8 cellular contexts compared by ENCODE assay signal in the genomic region with DNA sequence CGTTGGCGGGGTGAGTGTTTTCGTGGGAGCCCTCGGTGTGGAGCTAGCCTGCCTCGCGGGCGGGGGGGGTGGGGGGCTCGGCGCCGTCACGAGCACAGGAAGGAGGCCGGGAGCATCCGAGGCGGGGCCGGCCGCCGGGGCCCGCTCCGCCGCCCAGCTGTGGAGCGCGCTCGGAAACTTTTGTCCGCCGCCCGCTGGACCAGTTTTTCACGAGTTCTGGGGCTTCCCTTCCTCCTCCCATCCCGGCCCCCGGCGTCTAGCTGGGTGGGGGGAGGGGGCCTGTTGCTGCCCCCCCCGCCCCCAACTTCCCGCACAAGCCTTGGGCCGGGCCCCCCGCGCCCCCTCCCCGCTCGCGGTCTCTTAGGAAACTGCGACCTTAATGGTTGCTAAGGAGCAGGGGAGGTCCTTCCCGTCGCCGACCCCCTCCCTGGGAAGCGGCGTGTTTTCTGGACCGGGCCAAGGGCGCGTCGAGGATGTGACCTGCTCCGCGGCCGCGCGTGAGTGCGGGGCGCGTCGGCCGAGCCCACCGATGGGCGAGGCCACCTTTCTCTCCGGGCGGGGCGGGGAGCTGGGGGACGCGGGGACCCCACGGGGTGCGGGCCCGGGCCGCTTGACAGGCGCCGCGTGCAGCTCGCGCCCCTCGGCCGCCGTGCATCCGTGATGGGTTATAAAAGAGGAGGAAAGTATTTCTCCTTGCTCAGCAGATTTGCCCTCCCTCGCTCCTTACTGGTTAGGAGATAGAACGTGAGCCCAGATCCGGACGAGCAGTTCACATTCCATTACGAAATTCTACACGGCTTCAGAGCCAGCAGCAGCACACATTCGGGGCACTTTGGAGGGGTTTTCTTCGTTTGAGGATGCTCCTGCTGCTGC. TPM values are rescaled to one million over a fixed set of nuclear protein-coding genes. Genes with fewer than 3 reads are reported as not detected.
DNase-seq lines count a peak whose midpoint lies in the region; ATAC-seq, FAIRE-seq and TF ChIP-seq lines count a peak whose summit lies in the region.

No MANE protein-coding gene starts in this region.

- H3K4me3 Mint-ChIP-seq in activated T-helper 17 cell treated with anti-CD3 and anti-CD28 coated beads, Interleukin-2, amount 50 U/mL, for 72 hours: peak overlapping the region; percentile 88
- H3K4me3 Mint-ChIP-seq in nephron progenitor cell: peak overlapping the region; percentile 89

- under 1% methylated on average over 86 of the region's 86 CpGs for WGBS in urinary bladder

- H3K27ac Mint-ChIP-seq in activated T-helper 17 cell treated with anti-CD3 and anti-CD28 coated beads, Interleukin-2, amount 50 U/mL, for 72 hours: peak overlapping the region; percentile 78
- peak overlapping the region; percentile 9 for H3K27ac Mint-ChIP-seq in nephron progenitor cell

- H3K9me3 ChIP-seq in OCI-LY3 (ENCODE audit: insufficient read depth, low read length): no peaks in the 10 kb centered on the region

- peak overlapping the region; percentile 99 for H3K9ac ChIP-seq in OCI-LY3 (ENCODE audit: low read length)

- peak; percentile 35 for DNase-seq in AG09309 (ENCODE audit: low read depth)
- DNase-seq in H54 (ENCODE audit: insufficient read length, low spot score): peak; percentile 49
- peak; percentile 84 for DNase-seq in fibroblast of pulmonary artery (ENCODE audit: low read depth)
- DNase-seq in nephron progenitor cell: peak; percentile 55

- H3K27me3 Mint-ChIP-seq in activated T-helper 17 cell treated with anti-CD3 and anti-CD28 coated beads, Interleukin-2, amount 50 U/mL, for 72 hours: no peaks in the 10 kb centered on the region
- peaks cover 5% of the 10 kb centered on the region for H3K27me3 Mint-ChIP-seq in nephron progenitor cell (ENCODE audit: low read depth, poor library complexity)

- H2AFZ ChIP-seq in OCI-LY3 (ENCODE audit: low read depth, low read length): no peak overlapping the region

- H3K4me2 ChIP-seq in OCI-LY3 (ENCODE audit: low read length): peak overlapping the region; percentile 86

- H3K4me1 Mint-ChIP-seq in activated T-helper 17 cell treated with anti-CD3 and anti-CD28 coated beads, Interleukin-2, amount 50 U/mL, for 72 hours: peaks cover 43% of the 10 kb centered on the region
- H3K4me1 Mint-ChIP-seq in nephron progenitor cell: peaks cover 60% of the 10 kb centered on the region

- H3K27ac ChIP-seq in OCI-LY3 (ENCODE audit: low read length): peak overlapping the region; percentile 82; the same call in 1 of the 2 replicates
- H3K27ac ChIP-seq in urinary bladder (ENCODE audit: low read depth): peak overlapping the region; percentile 92

- TF ChIP-seq CTCF in AG09309 (IDR thresholded peaks at IDR 0.05; ENCODE audit: control insufficient read depth, insufficient read depth, low read depth, low read length, missing control alignments) (no peak), OCI-LY3 (IDR thresholded peaks at IDR 0.05; ENCODE audit: low read depth, low read length) (no peak), fibroblast of pulmonary artery (IDR thresholded peaks at IDR 0.05; ENCODE audit: low read length, missing control alignments) (no peak), nephron progenitor cell (IDR thresholded peaks at IDR 0.05) (no peak)

- H3K4me1 ChIP-seq in OCI-LY3 (ENCODE audit: low read length) (peaks cover 49% of the 10 kb centered on the region), urinary bladder (ENCODE audit: insufficient read depth) (no peaks in the 10 kb centered on the region)

- no peaks in the 10 kb centered on the region for H3K9me3 Mint-ChIP-seq in activated T-helper 17 cell treated with anti-CD3 and anti-CD28 coated beads, Interleukin-2, amount 50 U/mL, for 72 hours
- no peaks in the 10 kb centered on the region for H3K9me3 Mint-ChIP-seq in nephron progenitor cell

- H3K79me2 ChIP-seq in OCI-LY3 (ENCODE audit: low read length): peaks cover 67% of the 10 kb centered on the region

- H3K36me3 ChIP-seq in OCI-LY3 (replicated peaks; ENCODE audit: low read depth, low read length): peaks cover 10% of the 10 kb centered on the region
- H3K36me3 ChIP-seq in urinary bladder (ENCODE audit: insufficient read depth): no peaks in the 10 kb centered on the region

- peak; percentile 23 for ATAC-seq in activated T-helper 17 cell treated with anti-CD3 and anti-CD28 coated beads, Interleukin-2, amount 50 U/mL, for 72 hours (replicated peaks)
- ATAC-seq in HG02970 (IDR thresholded peaks at IDR 0.05; ENCODE audit: low FRiP score, unreplicated experiment): no peak

- H3K27me3 ChIP-seq in OCI-LY3 (ENCODE audit: low read depth, low read length): no peaks in the 10 kb centered on the region

- H4K20me1 ChIP-seq in OCI-LY3 (ENCODE audit: insufficient read depth, low read length): peaks cover 47% of the 10 kb centered on the region

- H3K4me3 ChIP-seq in AG09309 (ENCODE audit: control insufficient read depth, low read depth, low read length) (peak overlapping the region; percentile 85), OCI-LY3 (ENCODE audit: low read length) (peak overlapping the region; percentile 100), fibroblast of pulmonary artery (replicated peaks; ENCODE audit: low read depth, low read length) (peak overlapping the region; percentile 97), urinary bladder (ENCODE audit: low read depth, low read length) (peak overlapping the region; percentile 91)

- FAIRE-seq in H54 (lab: Jason Lieb, UNC): peak; percentile 73

- TF ChIP-seq POLR2A in H54 (IDR thresholded peaks at IDR 0.05; ENCODE audit: low read depth, low read length): no peak; the same call in 1 of the 2 replicates

- peaks cover 15% of the 10 kb centered on the region for H3K36me3 Mint-ChIP-seq in activated T-helper 17 cell treated with anti-CD3 and anti-CD28 coated beads, Interleukin-2, amount 50 U/mL, for 72 hours (ENCODE audit: low read depth)
- no peaks in the 10 kb centered on the region for H3K36me3 Mint-ChIP-seq in nephron progenitor cell (ENCODE audit: low read depth)

RNA-seq across cellular contexts. Expression of a gene that starts 1.4 kb away (rescaled TPM):
- 10 to 100 TPM; 14.8 to 21.9 TPM for total RNA-seq in activated T-helper 17 cell treated with anti-CD3 and anti-CD28 coated beads, Interleukin-2, amount 50 U/mL, for 72 hours
- total RNA-seq in urinary bladder: 25.9 TPM
- polyA plus RNA-seq in urinary bladder: 10.8 TPM
